Comparison of ENCODE assay signal across 1 cellular context in genomic region chr14:95663226-95663797, GRCh38.
TF ChIP-seq lines count a peak whose summit lies in the region.

No MANE protein-coding gene starts in this region.

TF ChIP-seq in H1, 55 proteins besides CTCF, POLR2A, EP300 and RAD21 (continued from another document):
- no peak for TF ChIP-seq CHD7 (IDR thresholded peaks at IDR 0.05; ENCODE audit: insufficient replicate concordance, low read length)
- TF ChIP-seq SAP30 (IDR thresholded peaks at IDR 0.05; ENCODE audit: insufficient read depth, insufficient replicate concordance, low read length): no peak
- TF ChIP-seq EZH2 (IDR thresholded peaks at IDR 0.05; ENCODE audit: low read depth, low read length, severe bottlenecking): no peak
- TF ChIP-seq POLR2AphosphoS5 (IDR thresholded peaks at IDR 0.05; ENCODE audit: low read depth, low read length): no peak
- TF ChIP-seq TBP (IDR thresholded peaks at IDR 0.05; ENCODE audit: low read depth, low read length): no peak
- TF ChIP-seq TAF7 (optimal IDR thresholded peaks at IDR 0.05; ENCODE audit: borderline replicate concordance, low read depth, low read length): no peak
- no peak for TF ChIP-seq KDM4A (IDR thresholded peaks at IDR 0.05; ENCODE audit: low read depth, low read length, severe bottlenecking)
- TF ChIP-seq POU5F1 (IDR thresholded peaks at IDR 0.05; ENCODE audit: low read depth, low read length): no peak
- TF ChIP-seq ATF3 (IDR thresholded peaks at IDR 0.05; ENCODE audit: insufficient read depth, low read depth, low read length): no peak
- no peak for TF ChIP-seq USF2 (IDR thresholded peaks at IDR 0.05; ENCODE audit: low read length)
